ENCODE assay signal across 16 cellular contexts in genomic region chr3:15932348-15933300, GRCh38.
DNase-seq lines count a peak whose midpoint lies in the region; ATAC-seq and TF ChIP-seq lines count a peak whose summit lies in the region.
"Had no signal": no experiment of that assay in that cellular context is flagged by ENCODE, and none has a peak within 500 bp of the region (broad histone marks: within the 10 kb centered on the region; RNA-seq: fewer than 3 reads in every experiment).

No MANE protein-coding gene starts in this region.

- intact Hi-C loops in left lung (cut with DNase I): no loop called here
- intact Hi-C loops in CD4-positive, alpha-beta memory T cell (cut with micrococcal nuclease): no loop called here

- peaks cover 0 to 2% (median 0%) of the 10 kb centered on the region in 5 experiments for H3K9me3 Mint-ChIP-seq in brain
- H3K9me3 Mint-ChIP-seq in CD4-positive, alpha-beta memory T cell: peaks cover 0 to 2% (median 0%) of the 10 kb centered on the region in 8 donors
- H3K9me3 Mint-ChIP-seq: dendritic cell treated with granulocyte-macrophage colony-stimulating factor and Interleukin-4, amounts not matched to agents 40 ng/mL and 50 ng/mL, for 4 days; memory B cell; stimulated activated naive B cell treated with anti-CD40 and anti-IgM and Interleukin-4, amounts not matched to agents 10 μg/mL and 1 μg/mL and 100 μg/mL, for 72 hours had no signal

- H3K27me3 Mint-ChIP-seq in brain: peaks cover 8% of the 10 kb centered on the region
- peaks cover 0 to 4% of the 10 kb centered on the region in 2 donors for H3K27me3 Mint-ChIP-seq in CD4-positive, alpha-beta memory T cell
- H3K27me3 Mint-ChIP-seq: stimulated activated naive B cell treated with anti-CD40 and anti-IgM and Interleukin-4, amounts not matched to agents 10 μg/mL and 1 μg/mL and 100 μg/mL, for 72 hours had no signal

- H3K9me3 ChIP-seq in left lung: no peaks in the 10 kb centered on the region
- no peaks in the 10 kb centered on the region for H3K9me3 ChIP-seq in suprapubic skin
- H3K9me3 ChIP-seq in CD4-positive, alpha-beta memory T cell (ENCODE audit: control insufficient read depth in 1 of 2, low read length in 2 of 2): no peaks in the 10 kb centered on the region
- H3K9me3 ChIP-seq: esophagus squamous epithelium had no signal

- no peak for TF ChIP-seq EP300 in suprapubic skin (IDR thresholded peaks at IDR 0.05)

- no peaks in the 10 kb centered on the region for H3K36me3 ChIP-seq in left lung
- H3K36me3 ChIP-seq in suprapubic skin: no peaks in the 10 kb centered on the region
- H3K36me3 ChIP-seq in CD4-positive, alpha-beta memory T cell (ENCODE audit: insufficient read depth, low read length): no peaks in the 10 kb centered on the region
- H3K36me3 ChIP-seq: esophagus squamous epithelium had no signal

- H3K27ac ChIP-seq in left lung: no peak overlapping the region
- peak overlapping the region; percentile 33 for H3K27ac ChIP-seq in suprapubic skin
- H3K27ac ChIP-seq in CD4-positive, alpha-beta memory T cell (ENCODE audit: low read depth, low read length): no peak overlapping the region
- H3K27ac ChIP-seq: SK-N-MC had no signal

- H3K4me1 ChIP-seq in left lung: peaks cover 0 to 4% of the 10 kb centered on the region in 2 donors
- H3K4me1 ChIP-seq in suprapubic skin: peaks cover 11% of the 10 kb centered on the region
- no peaks in the 10 kb centered on the region for H3K4me1 ChIP-seq in CD4-positive, alpha-beta memory T cell (ENCODE audit: insufficient read depth, low read length)
- H3K4me1 ChIP-seq: esophagus squamous epithelium had no signal

- in situ Hi-C loops in KBM-7 (cut with MboI; ENCODE audit: low pct_unique_long_range_greater_than_20kb, low sequenced_read_pairs): no loop called here

- POLR2A ChIA-PET in CD4-positive, alpha-beta memory T cell (lab: Charles Lee; ENCODE audit: partially characterized antibody): no interaction called here

- CTCF ChIA-PET in CD4-positive, alpha-beta memory T cell (lab: Charles Lee; ENCODE audit: partially characterized antibody): no interaction called here

- DNase-seq in KBM-7 (peak; percentile 22), left lung (no peak), suprapubic skin (ENCODE audit: low spot score in 2 of 2) (no peak), HPDE6-E6E7 (ENCODE audit: extremely low spot score) (no peak), NCI-H226 (no peak)
- no peak for DNase-seq in CD4-positive, alpha-beta memory T cell
- DNase-seq: esophagus squamous epithelium; HCEC 1CT; NCI-H446; stimulated activated naive B cell treated with anti-CD40 and anti-IgM and Interleukin-4, amounts not matched to agents 10 μg/mL and 1 μg/mL and 100 μg/mL, for 72 hours had no signal

- no peak overlapping the region for H3K4me3 ChIP-seq in left lung
- no peak overlapping the region for H3K4me3 ChIP-seq in suprapubic skin
- no peak overlapping the region for H3K4me3 ChIP-seq in CD4-positive, alpha-beta memory T cell (ENCODE audit: low read length in 2 of 2)
- H3K4me3 ChIP-seq: esophagus squamous epithelium, SK-N-MC, smooth muscle cell had no signal

- 57% methylated on average over 7 of the region's 7 CpGs for WGBS in suprapubic skin

- TF ChIP-seq POLR2A in suprapubic skin (IDR thresholded peaks at IDR 0.05): no peak

- peaks cover 49% of the 10 kb centered on the region for H3K4me1 Mint-ChIP-seq in brain
- H3K4me1 Mint-ChIP-seq in CD4-positive, alpha-beta memory T cell: no peaks in the 10 kb centered on the region
- H3K4me1 Mint-ChIP-seq: stimulated activated naive B cell treated with anti-CD40 and anti-IgM and Interleukin-4, amounts not matched to agents 10 μg/mL and 1 μg/mL and 100 μg/mL, for 72 hours had no signal

- H3K4me3 Mint-ChIP-seq in brain: peak overlapping the region in 1 of 5 experiments; percentile 49
- no peak overlapping the region for H3K4me3 Mint-ChIP-seq in CD4-positive, alpha-beta memory T cell
- H3K4me3 Mint-ChIP-seq: CD14-positive monocyte; dendritic cell treated with granulocyte-macrophage colony-stimulating factor and Interleukin-4, amounts not matched to agents 40 ng/mL and 50 ng/mL, for 4 days; memory B cell; stimulated activated naive B cell treated with anti-CD40 and anti-IgM and Interleukin-4, amounts not matched to agents 10 μg/mL and 1 μg/mL and 100 μg/mL, for 72 hours had no signal

- H3K27ac Mint-ChIP-seq in brain: peak overlapping the region; percentile 41 to 85 (median 62)
- no peak overlapping the region for H3K27ac Mint-ChIP-seq in CD4-positive, alpha-beta memory T cell
- H3K27ac Mint-ChIP-seq: CD14-positive monocyte; dendritic cell treated with granulocyte-macrophage colony-stimulating factor and Interleukin-4, amounts not matched to agents 40 ng/mL and 50 ng/mL, for 4 days; stimulated activated naive B cell treated with anti-CD40 and anti-IgM and Interleukin-4, amounts not matched to agents 10 μg/mL and 1 μg/mL and 100 μg/mL, for 72 hours had no signal

- ATAC-seq in left lung: peak; percentile 78
- ATAC-seq: stimulated activated naive B cell treated with anti-CD40 and anti-IgM and Interleukin-4, amounts not matched to agents 10 μg/mL and 1 μg/mL and 100 μg/mL, for 72 hours had no signal

- no peaks in the 10 kb centered on the region for H3K36me3 Mint-ChIP-seq in brain
- no peaks in the 10 kb centered on the region for H3K36me3 Mint-ChIP-seq in CD4-positive, alpha-beta memory T cell
- H3K36me3 Mint-ChIP-seq: CD14-positive monocyte, memory B cell had no signal

- H3K27me3 ChIP-seq in left lung (no peaks in the 10 kb centered on the region), suprapubic skin (no peaks in the 10 kb centered on the region)
- H3K27me3 ChIP-seq in CD4-positive, alpha-beta memory T cell (ENCODE audit: insufficient read depth, low read length): no peaks in the 10 kb centered on the region
- H3K27me3 ChIP-seq: esophagus squamous epithelium had no signal

- no peak for TF ChIP-seq CTCF in brain (conservative IDR thresholded peaks at IDR 0.05)
- TF ChIP-seq CTCF in left lung (IDR thresholded peaks at IDR 0.05): no peak
- TF ChIP-seq CTCF in suprapubic skin (IDR thresholded peaks at IDR 0.05): no peak

Comparison
In these comparisons a context has a peak if more than half of its experiments do, and no peak if none do; other contexts are left out.
1. H3K27ac Mint-ChIP-seq: peak in brain (5 of 5); none in CD4-positive, alpha-beta memory T cell (0 of 7).